1 cellular context compared by ENCODE assay signal in genomic region chr4:183349673-183350072, GRCh38.
TF ChIP-seq lines count a peak whose summit lies in the region.

No MANE protein-coding gene starts in this region.

TF ChIP-seq in GM23338, 12 proteins besides CTCF, POLR2A, EP300 and RAD21 (continued from another document):
- no peak for TF ChIP-seq EZH2phosphoT487 (IDR thresholded peaks at IDR 0.05; ENCODE audit: unreplicated experiment)
- TF ChIP-seq EZH2 (IDR thresholded peaks at IDR 0.05; ENCODE audit: low read depth, unreplicated experiment), result no peak
TF ChIP-seq in GM23338: peak in this region for 0.
